ENCODE assay signal across 1 cellular context in the genomic region with DNA sequence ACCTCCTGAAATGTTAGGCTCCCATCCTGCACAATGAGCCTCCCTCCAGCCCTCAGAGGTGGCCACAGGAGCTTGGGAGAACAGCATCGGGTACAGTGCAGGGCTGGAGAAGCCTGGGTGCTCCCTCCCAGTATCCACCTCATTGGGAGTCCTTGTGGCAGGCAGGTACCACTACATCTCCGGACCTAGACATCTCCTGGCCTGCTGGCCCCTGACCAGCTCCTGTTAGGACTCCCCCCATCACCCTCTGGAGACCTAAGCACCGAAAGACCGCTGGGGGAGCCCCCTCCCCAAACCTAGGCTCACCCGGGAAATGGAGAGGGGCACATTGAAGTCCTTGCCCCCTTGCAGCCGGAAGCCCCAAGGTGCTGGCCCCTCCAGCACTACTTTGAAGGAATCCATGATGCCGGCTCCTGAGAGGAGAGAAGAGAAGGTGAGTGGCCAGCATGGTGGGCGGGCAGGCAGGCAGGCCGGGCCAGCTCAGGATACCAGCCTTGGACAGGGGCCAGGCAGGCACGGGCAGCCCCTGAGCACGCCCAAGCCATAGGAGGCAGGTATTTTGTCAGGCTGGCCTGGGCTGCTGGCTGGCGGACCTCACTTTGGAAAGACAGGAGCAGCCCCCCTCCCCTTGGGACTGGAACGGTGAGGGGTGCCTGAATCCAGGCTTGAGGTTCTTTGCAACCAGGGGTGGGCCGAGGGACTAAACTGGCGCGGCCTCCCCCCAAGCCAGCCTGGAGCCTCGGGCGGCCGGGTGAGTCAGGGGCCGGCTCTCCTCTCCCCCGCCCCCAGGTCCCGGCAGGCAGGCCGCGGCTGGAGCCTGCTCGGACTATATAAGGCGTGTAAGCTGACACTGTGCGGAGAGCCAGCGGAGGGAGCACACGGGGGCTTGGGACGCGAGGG.
TF ChIP-seq lines count a peak whose summit lies in the region.

No MANE protein-coding gene starts in this region.

TF ChIP-seq in HEK293, 187 proteins besides CTCF, POLR2A, EP300 and RAD21 (continued from another document):
- TF ChIP-seq REST (tag by site-specific recombination; IDR thresholded peaks at IDR 0.05) (peak; percentile 57), ZNF155 (tag by site-specific recombination; IDR thresholded peaks at IDR 0.05) (no peak), ZNF473 (tag by site-specific recombination; IDR thresholded peaks at IDR 0.05) (no peak), SP3 (tag by site-specific recombination; IDR thresholded peaks at IDR 0.05) (peak; percentile 49; the same call in 1 of the 2 replicates), BCL11A (tag by site-specific recombination; IDR thresholded peaks at IDR 0.05; ENCODE audit: low read depth) (no peak), ZNF621 (tag by site-specific recombination; IDR thresholded peaks at IDR 0.05) (no peak), PBX3 (CRISPR knock-in tag; IDR thresholded peaks at IDR 0.05) (0 out of 2 replicates have a peak, but pooled peaks have one; percentile 44), ZNF221 (tag by site-specific recombination; IDR thresholded peaks at IDR 0.05; ENCODE audit: borderline replicate concordance) (no peak), GLIS1 (tag by site-specific recombination; IDR thresholded peaks at IDR 0.05) (peak; percentile 77), PRDM1 (tag by site-specific recombination; IDR thresholded peaks at IDR 0.05) (no peak), ZNF274 (IDR thresholded peaks at IDR 0.05; ENCODE audit: low read length) (no peak), ZNF274 (tag by site-specific recombination; IDR thresholded peaks at IDR 0.05; ENCODE audit: borderline replicate concordance) (no peak), ZNF837 (tag by site-specific recombination; IDR thresholded peaks at IDR 0.05) (no peak), ZNF830 (tag by site-specific recombination; IDR thresholded peaks at IDR 0.05; ENCODE audit: low read depth) (no peak), ZNF747 (tag by site-specific recombination; IDR thresholded peaks at IDR 0.05) (no peak), ZBTB8A (tag by site-specific recombination; IDR thresholded peaks at IDR 0.05) (peak; percentile 70), ZFP41 (tag by site-specific recombination; IDR thresholded peaks at IDR 0.05; ENCODE audit: borderline replicate concordance) (no peak), ZNF558 (tag by site-specific recombination; IDR thresholded peaks at IDR 0.05) (no peak), ZNF530 (tag by site-specific recombination; IDR thresholded peaks at IDR 0.05; ENCODE audit: low read depth) (no peak), ZNF549 (tag by site-specific recombination; IDR thresholded peaks at IDR 0.05) (no peak), ZNF48 (tag by site-specific recombination; IDR thresholded peaks at IDR 0.05) (no peak)
- TF ChIP-seq, protein P1, sequence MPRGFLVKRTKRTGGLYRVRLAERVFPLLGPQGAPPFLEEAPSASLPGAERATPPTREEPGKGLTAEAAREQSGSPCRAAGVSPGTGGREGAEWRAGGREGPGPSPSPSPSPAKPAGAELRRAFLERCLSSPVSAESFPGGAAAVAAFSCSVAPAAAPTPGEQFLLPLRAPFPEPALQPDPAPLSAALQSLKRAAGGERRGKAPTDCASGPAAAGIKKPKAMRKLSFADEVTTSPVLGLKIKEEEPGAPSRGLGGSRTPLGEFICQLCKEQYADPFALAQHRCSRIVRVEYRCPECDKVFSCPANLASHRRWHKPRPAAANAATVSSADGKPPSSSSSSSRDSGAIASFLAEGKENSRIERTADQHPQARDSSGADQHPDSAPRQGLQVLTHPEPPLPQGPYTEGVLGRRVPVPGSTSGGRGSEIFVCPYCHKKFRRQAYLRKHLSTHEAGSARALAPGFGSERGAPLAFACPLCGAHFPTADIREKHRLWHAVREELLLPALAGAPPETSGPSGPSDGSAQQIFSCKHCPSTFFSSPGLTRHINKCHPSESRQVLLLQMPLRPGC (tag by site-specific recombination; IDR thresholded peaks at IDR 0.05): no peak
- TF ChIP-seq, protein P2, sequence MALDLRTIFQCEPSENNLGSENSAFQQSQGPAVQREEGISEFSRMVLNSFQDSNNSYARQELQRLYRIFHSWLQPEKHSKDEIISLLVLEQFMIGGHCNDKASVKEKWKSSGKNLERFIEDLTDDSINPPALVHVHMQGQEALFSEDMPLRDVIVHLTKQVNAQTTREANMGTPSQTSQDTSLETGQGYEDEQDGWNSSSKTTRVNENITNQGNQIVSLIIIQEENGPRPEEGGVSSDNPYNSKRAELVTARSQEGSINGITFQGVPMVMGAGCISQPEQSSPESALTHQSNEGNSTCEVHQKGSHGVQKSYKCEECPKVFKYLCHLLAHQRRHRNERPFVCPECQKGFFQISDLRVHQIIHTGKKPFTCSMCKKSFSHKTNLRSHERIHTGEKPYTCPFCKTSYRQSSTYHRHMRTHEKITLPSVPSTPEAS (tag by site-specific recombination; IDR thresholded peaks at IDR 0.05): no peak
